ENCODE assay signal across 9 cellular contexts in the genomic region with DNA sequence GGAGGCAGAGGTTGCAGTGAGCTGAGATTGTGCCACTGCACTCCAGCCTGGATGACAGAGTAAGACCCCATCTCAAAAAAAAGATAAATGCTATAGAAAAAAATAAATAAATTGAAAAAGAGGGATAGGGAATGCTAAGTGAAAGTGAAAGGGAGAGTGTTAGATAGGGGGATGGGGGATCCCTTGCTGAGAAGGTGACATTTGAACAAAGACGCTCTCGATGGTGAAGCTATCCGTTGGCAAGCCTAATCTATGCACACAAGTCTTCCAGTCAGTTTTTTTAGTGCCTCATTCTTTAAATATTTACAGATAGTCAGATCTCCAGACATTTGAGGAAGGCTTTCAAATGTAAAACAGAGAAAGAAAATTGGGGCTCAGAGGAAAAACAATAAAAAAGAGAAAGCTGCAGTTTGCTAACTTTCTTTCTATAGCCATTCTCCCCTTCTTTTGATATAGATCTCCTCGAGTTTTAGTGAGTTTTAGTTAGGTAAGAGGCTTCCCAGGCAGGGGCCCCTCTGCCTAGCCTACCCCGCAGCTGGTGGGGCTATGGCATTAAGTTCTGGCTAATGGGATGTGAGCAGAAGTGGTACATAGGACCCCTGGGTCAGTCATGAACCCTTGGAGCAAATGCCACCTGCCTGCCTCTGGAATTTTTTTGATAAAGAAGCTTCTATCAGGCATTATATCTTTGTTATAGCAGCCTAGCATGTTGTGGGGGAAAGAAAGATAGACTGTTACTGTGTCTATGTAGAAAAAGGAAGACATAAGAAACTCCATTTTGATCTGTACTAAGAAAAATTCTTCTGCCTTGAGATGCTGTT. TPM values are rescaled to one million over a fixed set of nuclear protein-coding genes. Genes with fewer than 3 reads are reported as not detected.
DNase-seq lines count a peak whose midpoint lies in the region; ATAC-seq lines count a peak whose summit lies in the region.
"Had no signal": no experiment of that assay in that cellular context is flagged by ENCODE, and none has a peak within 500 bp of the region (broad histone marks: within the 10 kb centered on the region; RNA-seq: fewer than 3 reads in every experiment).

No MANE protein-coding gene starts in this region.

- H3F3A ChIP-seq in GM23248 (ENCODE audit: insufficient read depth) = peaks cover 56% of the 10 kb centered on the region

- H3K27ac ChIP-seq in ACC112 (ENCODE audit: low read depth, low read length) = peak overlapping the region; percentile 71
- H3K27ac ChIP-seq in GM23248 = 0 out of 2 replicates have a peak overlapping the region, but pooled peaks have one; percentile 5
- H3K27ac ChIP-seq in ectodermal cell (ENCODE audit: insufficient read depth, low read depth, low read length, poor library complexity, severe bottlenecking) = peak overlapping the region; percentile 67
- H3K27ac ChIP-seq in SJCRH30 = no peak overlapping the region

- H3K36me3 Mint-ChIP-seq in naive thymus-derived CD8-positive, alpha-beta T cell = peaks cover 5 to 39% (median 24%) of the 10 kb centered on the region in 3 donors

- POLR2A ChIA-PET in naive thymus-derived CD8-positive, alpha-beta T cell (lab: Charles Lee) = interaction anchor here (0.5 to 9.2 kb wide), 6 partner anchors 10 to 164 kb away, joined by 3 to 190 read pairs (median 10); partner anchors contain the start of genes GLRX and RFESD

- no peaks in the 10 kb centered on the region for H3K9me3 Mint-ChIP-seq in naive thymus-derived CD8-positive, alpha-beta T cell

- WGBS in GM23248 (ENCODE audit: low coverage in 1 of 2, low lambda C conversion rate in 2 of 2, missing lambda C conversion rate in 2 of 2), 2 experiments = 63 to 69% methylated on average over 5 of the region's 5 CpGs
- 12 to 18% methylated on average over 5 of the region's 5 CpGs for WGBS in ectodermal cell, 2 experiments

- H3K9ac ChIP-seq in GM23248 = 0 out of 2 replicates have a peak overlapping the region, but pooled peaks have one; percentile 21

- H3K9me2 ChIP-seq in GM23248 (ENCODE audit: insufficient read depth) = no peaks in the 10 kb centered on the region

- H2AFZ ChIP-seq in ACC112 (ENCODE audit: low read length, unreplicated experiment) (no peak overlapping the region), GM23248 (no peak overlapping the region)

- peaks cover 41% of the 10 kb centered on the region for H3K4me1 ChIP-seq in ACC112 (ENCODE audit: control insufficient read depth, insufficient read depth, low read length, unreplicated experiment)
- peaks cover 29% of the 10 kb centered on the region for H3K4me1 ChIP-seq in GM23248 (ENCODE audit: insufficient read depth)
- peaks cover 16% of the 10 kb centered on the region for H3K4me1 ChIP-seq in ectodermal cell (ENCODE audit: control insufficient read depth, insufficient read depth, low read length)
- peaks cover 14% of the 10 kb centered on the region for H3K4me1 ChIP-seq in SJCRH30

- H3K27ac Mint-ChIP-seq in naive thymus-derived CD8-positive, alpha-beta T cell = peak overlapping the region; percentile 85 to 97 (median 93)

- peak overlapping the region; percentile 64 to 87 (median 75) for H3K4me3 Mint-ChIP-seq in naive thymus-derived CD8-positive, alpha-beta T cell

- peak overlapping the region; percentile 45 for H3K4me2 ChIP-seq in GM23248 (ENCODE audit: unreplicated experiment)

- H4K20me1 ChIP-seq in GM23248 (ENCODE audit: insufficient read depth) = no peaks in the 10 kb centered on the region

- no peak overlapping the region for H3K4me3 ChIP-seq in ACC112 (ENCODE audit: low read depth, low read length)
- no peak overlapping the region for H3K4me3 ChIP-seq in GM23248
- no peak overlapping the region for H3K4me3 ChIP-seq in ectodermal cell (ENCODE audit: insufficient read depth, low read depth, low read length)
- H3K4me3 ChIP-seq in SJCRH30 = no peak overlapping the region

- in situ Hi-C loops in GM23248 (cut with MboI) = no loop called here

- H3K27me3 Mint-ChIP-seq in naive thymus-derived CD8-positive, alpha-beta T cell = no peaks in the 10 kb centered on the region

- no peaks in the 10 kb centered on the region for H3K9me3 ChIP-seq in GM23248 (ENCODE audit: low read depth)
- no peaks in the 10 kb centered on the region for H3K9me3 ChIP-seq in ectodermal cell (ENCODE audit: control insufficient read depth, low read length)
- no peaks in the 10 kb centered on the region for H3K9me3 ChIP-seq in SJCRH30 (replicated peaks)

- H3K79me2 ChIP-seq in ACC112 (ENCODE audit: control insufficient read depth, insufficient read depth, low read length, unreplicated experiment) (no peaks in the 10 kb centered on the region), GM23248 (ENCODE audit: insufficient read depth) (peaks cover 19% of the 10 kb centered on the region)

- H3K4me1 Mint-ChIP-seq in naive thymus-derived CD8-positive, alpha-beta T cell = peaks cover 50 to 78% (median 76%) of the 10 kb centered on the region in 4 donors

- H3K27me3 ChIP-seq in ACC112 (ENCODE audit: insufficient read depth, low read length) (no peaks in the 10 kb centered on the region), GM23248 (replicated peaks; ENCODE audit: insufficient read depth) (no peaks in the 10 kb centered on the region), ectodermal cell (ENCODE audit: control insufficient read depth, insufficient read depth, low read length, poor library complexity, severe bottlenecking) (no peaks in the 10 kb centered on the region), SJCRH30 (no peaks in the 10 kb centered on the region)

- peaks cover 22% of the 10 kb centered on the region for H3K36me3 ChIP-seq in ACC112 (ENCODE audit: insufficient read depth, low read length)
- peaks cover 28% of the 10 kb centered on the region for H3K36me3 ChIP-seq in GM23248 (ENCODE audit: low read depth)
- H3K36me3 ChIP-seq in ectodermal cell (ENCODE audit: control insufficient read depth, insufficient read depth, low read length) = no peaks in the 10 kb centered on the region
- H3K36me3 ChIP-seq in SJCRH30 = peaks cover 4% of the 10 kb centered on the region; the same call in 1 of the 2 replicates

- no peak for DNase-seq in GM23248
- DNase-seq in naive thymus-derived CD8-positive, alpha-beta T cell = peak in 1 of 10 donors; percentile 21
- no peak for DNase-seq in HuH-7 (ENCODE audit: low spot score)
- DNase-seq in SJCRH30 = no peak
- DNase-seq in stimulated activated CD4-positive, alpha-beta T cell treated with anti-CD3 and anti-CD28 coated beads, Interleukin-4, amount 100 ng/mL, for 24 hours = no peak
- DNase-seq: DMS153 had no signal

- ATAC-seq in naive thymus-derived CD8-positive, alpha-beta T cell = no peak
- no peak for ATAC-seq in GM18511 (IDR thresholded peaks at IDR 0.05; ENCODE audit: unreplicated experiment)

RNA-seq across cellular contexts. Expression of gene GLRX, which starts 12.0 kb away (rescaled TPM):
- total RNA-seq in GM23248 (2014; rRNA removed; shearing (Covaris generic)) = 144 and 174 TPM in 2 replicates
- polyA plus RNA-seq in GM23248 (2016; fragmentation: Nextera tagmentation; extraction: Ambion mirVana) = 316 and 320 TPM in 2 replicates
- polyA plus RNA-seq in ectodermal cell (2013, experiment 1 of 4) = 14.7 TPM
- 13.4 TPM for polyA plus RNA-seq in ectodermal cell (2013, experiment 2 of 4)
- 19.9 TPM for polyA plus RNA-seq in ectodermal cell (2013, experiment 3 of 4)
- polyA plus RNA-seq in ectodermal cell (2013, experiment 4 of 4) = 17.2 TPM
- total RNA-seq in naive thymus-derived CD8-positive, alpha-beta T cell = 100 to 1,000 TPM; 110 to 111 TPM
- polyA plus RNA-seq in naive thymus-derived CD8-positive, alpha-beta T cell = 100 to 1,000 TPM; 133 to 232 (median 148) TPM
- total RNA-seq in SJCRH30 (2014; rRNA removed; shearing (Covaris generic)) = 17.7 and 21.4 TPM in 2 replicates
